In genomic region chr14:53260928-53261327, GRCh38 we compare ENCODE assay signal across 21 cellular contexts.
"Had no signal": no experiment of that assay in that cellular context is flagged by ENCODE, and none has a peak within 500 bp of the region (broad histone marks: within the 10 kb centered on the region; RNA-seq: fewer than 3 reads in every experiment).

No MANE protein-coding gene starts in this region.

- H3K4me3 ChIP-seq: SJSA1, SK-N-MC had no signal

- FAIRE-seq: RCC 7860 had no signal

- H3K4me2 ChIP-seq: KMS-11 had no signal

- H3K27me3 ChIP-seq: SJSA1 had no signal

- H3K9ac ChIP-seq: KMS-11 had no signal

- H3K9me3 ChIP-seq: SJSA1 had no signal

- H3K36me3 ChIP-seq: SJSA1 had no signal

- H3K4me1 ChIP-seq: SJSA1 had no signal

- DNase-seq: Kasumi-1, MM.1S, NCI-H1092 treated with DMSO at 0.1 percent for 48 hours, NCI-H1436, NCI-H187, NCI-H2029, NCI-H2081 treated with DMSO at 0.1 percent for 48 hours, NCI-H2171, NCI-H226, NCI-H446, NCI-H510A, NCI-H524 treated with DMSO at 0.1 percent for 48 hours, NCI-H69, NCI-H774, Right ventricle myocardium superior, RPMI8226, SIG-M5 had no signal

- H3K27ac ChIP-seq: KMS-11, SJSA1, SK-N-MC had no signal
